ENCODE assay signal across 1 cellular context in the genomic region with DNA sequence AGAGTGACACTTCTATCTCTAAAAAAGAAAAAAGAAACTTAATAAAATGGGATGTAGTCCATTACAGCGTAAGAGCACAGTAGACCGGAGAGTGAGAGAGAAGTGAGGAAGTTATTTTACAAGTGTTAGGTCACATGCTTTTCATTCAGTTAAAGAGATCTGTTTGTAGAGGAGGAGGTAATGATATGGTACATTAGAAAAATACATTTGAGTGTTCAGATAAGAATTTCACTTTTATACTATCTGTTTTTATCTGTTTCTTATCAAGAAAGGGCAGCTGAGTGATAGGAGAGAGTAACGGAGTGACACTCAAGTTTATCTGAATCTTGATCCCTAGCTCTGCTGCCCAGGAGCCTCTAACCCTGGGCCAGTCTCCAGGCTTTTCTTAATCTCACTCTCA.
A peak's percentile ranks its signal among the peaks of the same experiment; 100 is the strongest.
TF ChIP-seq lines count a peak whose summit lies in the region.

No MANE protein-coding gene starts in this region.

TF ChIP-seq in K562, 482 proteins besides CTCF, POLR2A, EP300 and RAD21 (continued from another document):
- TF ChIP-seq, protein P1, sequence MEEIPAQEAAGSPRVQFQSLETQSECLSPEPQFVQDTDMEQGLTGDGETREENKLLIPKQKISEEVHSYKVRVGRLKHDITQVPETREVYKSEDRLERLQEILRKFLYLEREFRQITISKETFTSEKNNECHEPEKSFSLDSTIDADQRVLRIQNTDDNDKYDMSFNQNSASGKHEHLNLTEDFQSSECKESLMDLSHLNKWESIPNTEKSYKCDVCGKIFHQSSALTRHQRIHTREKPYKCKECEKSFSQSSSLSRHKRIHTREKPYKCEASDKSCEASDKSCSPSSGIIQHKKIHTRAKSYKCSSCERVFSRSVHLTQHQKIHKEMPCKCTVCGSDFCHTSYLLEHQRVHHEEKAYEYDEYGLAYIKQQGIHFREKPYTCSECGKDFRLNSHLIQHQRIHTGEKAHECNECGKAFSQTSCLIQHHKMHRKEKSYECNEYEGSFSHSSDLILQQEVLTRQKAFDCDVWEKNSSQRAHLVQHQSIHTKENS (CRISPR knock-in tag; IDR thresholded peaks at IDR 0.05): no peak
- no peak for TF ChIP-seq MCM2 (IDR thresholded peaks at IDR 0.05; ENCODE audit: low read depth)
- TF ChIP-seq, protein P2, sequence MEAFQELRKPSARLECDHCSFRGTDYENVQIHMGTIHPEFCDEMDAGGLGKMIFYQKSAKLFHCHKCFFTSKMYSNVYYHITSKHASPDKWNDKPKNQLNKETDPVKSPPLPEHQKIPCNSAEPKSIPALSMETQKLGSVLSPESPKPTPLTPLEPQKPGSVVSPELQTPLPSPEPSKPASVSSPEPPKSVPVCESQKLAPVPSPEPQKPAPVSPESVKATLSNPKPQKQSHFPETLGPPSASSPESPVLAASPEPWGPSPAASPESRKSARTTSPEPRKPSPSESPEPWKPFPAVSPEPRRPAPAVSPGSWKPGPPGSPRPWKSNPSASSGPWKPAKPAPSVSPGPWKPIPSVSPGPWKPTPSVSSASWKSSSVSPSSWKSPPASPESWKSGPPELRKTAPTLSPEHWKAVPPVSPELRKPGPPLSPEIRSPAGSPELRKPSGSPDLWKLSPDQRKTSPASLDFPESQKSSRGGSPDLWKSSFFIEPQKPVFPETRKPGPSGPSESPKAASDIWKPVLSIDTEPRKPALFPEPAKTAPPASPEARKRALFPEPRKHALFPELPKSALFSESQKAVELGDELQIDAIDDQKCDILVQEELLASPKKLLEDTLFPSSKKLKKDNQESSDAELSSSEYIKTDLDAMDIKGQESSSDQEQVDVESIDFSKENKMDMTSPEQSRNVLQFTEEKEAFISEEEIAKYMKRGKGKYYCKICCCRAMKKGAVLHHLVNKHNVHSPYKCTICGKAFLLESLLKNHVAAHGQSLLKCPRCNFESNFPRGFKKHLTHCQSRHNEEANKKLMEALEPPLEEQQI (IDR thresholded peaks at IDR 0.05): 0 out of 2 replicates have a peak, but pooled peaks have one; percentile 27
- no peak for TF ChIP-seq ZNF121 (CRISPR knock-in tag; conservative IDR thresholded peaks at IDR 0.05)
- 0 out of 2 replicates have a peak, but pooled peaks have one; percentile 35 for TF ChIP-seq CBFA2T3 (IDR thresholded peaks at IDR 0.05)
- TF ChIP-seq, protein P3, sequence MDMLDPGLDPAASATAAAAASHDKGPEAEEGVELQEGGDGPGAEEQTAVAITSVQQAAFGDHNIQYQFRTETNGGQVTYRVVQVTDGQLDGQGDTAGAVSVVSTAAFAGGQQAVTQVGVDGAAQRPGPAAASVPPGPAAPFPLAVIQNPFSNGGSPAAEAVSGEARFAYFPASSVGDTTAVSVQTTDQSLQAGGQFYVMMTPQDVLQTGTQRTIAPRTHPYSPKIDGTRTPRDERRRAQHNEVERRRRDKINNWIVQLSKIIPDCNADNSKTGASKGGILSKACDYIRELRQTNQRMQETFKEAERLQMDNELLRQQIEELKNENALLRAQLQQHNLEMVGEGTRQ (CRISPR knock-in tag; IDR thresholded peaks at IDR 0.05): no peak
- peak; percentile 59 for TF ChIP-seq CCNT2 (IDR thresholded peaks at IDR 0.05; ENCODE audit: borderline replicate concordance, extremely low read depth, insufficient read length, low read depth, low read length)
- TF ChIP-seq SOX6 (IDR thresholded peaks at IDR 0.05): peak; percentile 34; the same call in 1 of the 2 replicates
- TF ChIP-seq SMARCA4 (IDR thresholded peaks at IDR 0.05): 0 out of 2 replicates have a peak, but pooled peaks have one; percentile 16
- no peak for TF ChIP-seq ZNF354B (CRISPR knock-in tag; IDR thresholded peaks at IDR 0.05)
- no peak for TF ChIP-seq CC2D1A (IDR thresholded peaks at IDR 0.05)
- no peak for TF ChIP-seq ARNT (IDR thresholded peaks at IDR 0.05)
- no peak for TF ChIP-seq DIDO1 (tag; IDR thresholded peaks at IDR 0.05; ENCODE audit: low read depth)
- TF ChIP-seq, protein P4, sequence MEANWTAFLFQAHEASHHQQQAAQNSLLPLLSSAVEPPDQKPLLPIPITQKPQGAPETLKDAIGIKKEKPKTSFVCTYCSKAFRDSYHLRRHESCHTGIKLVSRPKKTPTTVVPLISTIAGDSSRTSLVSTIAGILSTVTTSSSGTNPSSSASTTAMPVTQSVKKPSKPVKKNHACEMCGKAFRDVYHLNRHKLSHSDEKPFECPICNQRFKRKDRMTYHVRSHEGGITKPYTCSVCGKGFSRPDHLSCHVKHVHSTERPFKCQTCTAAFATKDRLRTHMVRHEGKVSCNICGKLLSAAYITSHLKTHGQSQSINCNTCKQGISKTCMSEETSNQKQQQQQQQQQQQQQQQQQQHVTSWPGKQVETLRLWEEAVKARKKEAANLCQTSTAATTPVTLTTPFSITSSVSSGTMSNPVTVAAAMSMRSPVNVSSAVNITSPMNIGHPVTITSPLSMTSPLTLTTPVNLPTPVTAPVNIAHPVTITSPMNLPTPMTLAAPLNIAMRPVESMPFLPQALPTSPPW (CRISPR knock-in tag; IDR thresholded peaks at IDR 0.05): no peak
- no peak for TF ChIP-seq MYC (IDR thresholded peaks at IDR 0.05; ENCODE audit: low read depth, low read length)
- no peak for TF ChIP-seq MYC (CRISPR knock-in tag; IDR thresholded peaks at IDR 0.05; ENCODE audit: borderline replicate concordance, low read depth)
- TF ChIP-seq NFE2 (IDR thresholded peaks at IDR 0.05; ENCODE audit: low read depth): no peak
- no peak for TF ChIP-seq POLR2AphosphoS5 (IDR thresholded peaks at IDR 0.05; ENCODE audit: control insufficient read depth, insufficient read depth, low read depth, low read length)
- no peak for TF ChIP-seq ZNF134 (CRISPR knock-in tag; conservative IDR thresholded peaks at IDR 0.05)
- no peak for TF ChIP-seq RFX7 (CRISPR knock-in tag; IDR thresholded peaks at IDR 0.05)
- no peak for TF ChIP-seq NR2C2 (CRISPR knock-in tag; IDR thresholded peaks at IDR 0.05)
- TF ChIP-seq NR2C2 (tag; IDR thresholded peaks at IDR 0.05): no peak
- TF ChIP-seq, protein P5, sequence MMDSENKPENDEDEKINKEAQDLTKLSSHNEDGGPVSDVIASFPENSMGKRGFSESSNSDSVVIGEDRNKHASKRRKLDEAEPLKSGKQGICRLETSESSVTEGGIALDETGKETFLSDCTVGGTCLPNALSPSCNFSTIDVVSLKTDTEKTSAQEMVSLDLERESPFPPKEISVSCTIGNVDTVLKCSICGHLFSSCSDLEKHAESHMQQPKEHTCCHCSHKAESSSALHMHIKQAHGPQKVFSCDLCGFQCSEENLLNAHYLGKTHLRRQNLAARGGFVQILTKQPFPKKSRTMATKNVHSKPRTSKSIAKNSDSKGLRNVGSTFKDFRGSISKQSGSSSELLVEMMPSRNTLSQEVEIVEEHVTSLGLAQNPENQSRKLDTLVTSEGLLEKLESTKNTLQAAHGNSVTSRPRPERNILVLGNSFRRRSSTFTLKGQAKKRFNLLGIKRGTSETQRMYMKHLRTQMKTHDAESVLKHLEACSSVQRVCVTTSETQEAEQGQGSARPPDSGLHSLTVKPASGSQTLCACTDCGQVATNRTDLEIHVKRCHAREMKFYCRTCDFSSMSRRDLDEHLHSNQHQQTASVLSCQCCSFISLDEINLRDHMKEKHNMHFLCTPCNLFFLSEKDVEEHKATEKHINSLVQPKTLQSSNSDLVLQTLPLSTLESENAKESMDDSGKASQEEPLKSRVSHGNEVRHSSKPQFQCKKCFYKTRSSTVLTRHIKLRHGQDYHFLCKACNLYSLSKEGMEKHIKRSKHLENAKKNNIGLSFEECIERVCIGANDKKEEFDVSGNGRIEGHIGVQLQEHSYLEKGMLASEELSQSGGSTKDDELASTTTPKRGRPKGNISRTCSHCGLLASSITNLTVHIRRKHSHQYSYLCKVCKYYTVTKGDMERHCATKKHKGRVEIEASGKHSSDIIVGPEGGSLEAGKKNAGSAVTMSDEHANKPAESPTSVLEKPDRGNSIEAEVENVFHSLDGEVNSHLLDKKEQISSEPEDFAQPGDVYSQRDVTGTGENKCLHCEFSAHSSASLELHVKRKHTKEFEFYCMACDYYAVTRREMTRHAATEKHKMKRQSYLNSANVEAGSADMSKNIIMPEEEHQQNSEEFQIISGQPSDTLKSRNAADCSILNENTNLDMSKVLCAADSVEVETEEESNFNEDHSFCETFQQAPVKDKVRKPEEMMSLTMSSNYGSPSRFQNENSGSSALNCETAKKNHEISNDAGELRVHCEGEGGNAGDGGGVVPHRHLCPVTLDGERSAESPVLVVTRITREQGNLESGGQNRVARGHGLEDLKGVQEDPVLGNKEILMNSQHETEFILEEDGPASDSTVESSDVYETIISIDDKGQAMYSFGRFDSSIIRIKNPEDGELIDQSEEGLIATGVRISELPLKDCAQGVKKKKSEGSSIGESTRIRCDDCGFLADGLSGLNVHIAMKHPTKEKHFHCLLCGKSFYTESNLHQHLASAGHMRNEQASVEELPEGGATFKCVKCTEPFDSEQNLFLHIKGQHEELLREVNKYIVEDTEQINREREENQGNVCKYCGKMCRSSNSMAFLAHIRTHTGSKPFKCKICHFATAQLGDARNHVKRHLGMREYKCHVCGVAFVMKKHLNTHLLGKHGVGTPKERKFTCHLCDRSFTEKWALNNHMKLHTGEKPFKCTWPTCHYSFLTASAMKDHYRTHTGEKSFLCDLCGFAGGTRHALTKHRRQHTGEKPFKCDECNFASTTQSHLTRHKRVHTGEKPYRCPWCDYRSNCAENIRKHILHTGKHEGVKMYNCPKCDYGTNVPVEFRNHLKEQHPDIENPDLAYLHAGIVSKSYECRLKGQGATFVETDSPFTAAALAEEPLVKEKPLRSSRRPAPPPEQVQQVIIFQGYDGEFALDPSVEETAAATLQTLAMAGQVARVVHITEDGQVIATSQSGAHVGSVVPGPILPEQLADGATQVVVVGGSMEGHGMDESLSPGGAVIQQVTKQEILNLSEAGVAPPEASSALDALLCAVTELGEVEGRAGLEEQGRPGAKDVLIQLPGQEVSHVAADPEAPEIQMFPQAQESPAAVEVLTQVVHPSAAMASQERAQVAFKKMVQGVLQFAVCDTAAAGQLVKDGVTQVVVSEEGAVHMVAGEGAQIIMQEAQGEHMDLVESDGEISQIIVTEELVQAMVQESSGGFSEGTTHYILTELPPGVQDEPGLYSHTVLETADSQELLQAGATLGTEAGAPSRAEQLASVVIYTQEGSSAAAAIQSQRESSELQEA (IDR thresholded peaks at IDR 0.05; ENCODE audit: low read depth): no peak
- no peak for TF ChIP-seq SPI1 (IDR thresholded peaks at IDR 0.05; ENCODE audit: borderline replicate concordance, low read depth, low read length)
- TF ChIP-seq, protein P6, sequence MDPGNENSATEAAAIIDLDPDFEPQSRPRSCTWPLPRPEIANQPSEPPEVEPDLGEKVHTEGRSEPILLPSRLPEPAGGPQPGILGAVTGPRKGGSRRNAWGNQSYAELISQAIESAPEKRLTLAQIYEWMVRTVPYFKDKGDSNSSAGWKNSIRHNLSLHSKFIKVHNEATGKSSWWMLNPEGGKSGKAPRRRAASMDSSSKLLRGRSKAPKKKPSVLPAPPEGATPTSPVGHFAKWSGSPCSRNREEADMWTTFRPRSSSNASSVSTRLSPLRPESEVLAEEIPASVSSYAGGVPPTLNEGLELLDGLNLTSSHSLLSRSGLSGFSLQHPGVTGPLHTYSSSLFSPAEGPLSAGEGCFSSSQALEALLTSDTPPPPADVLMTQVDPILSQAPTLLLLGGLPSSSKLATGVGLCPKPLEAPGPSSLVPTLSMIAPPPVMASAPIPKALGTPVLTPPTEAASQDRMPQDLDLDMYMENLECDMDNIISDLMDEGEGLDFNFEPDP (CRISPR knock-in tag; IDR thresholded peaks at IDR 0.05): no peak
